Comparison of ENCODE assay signal across 1 cellular context in genomic region chr5:139439013-139439903, GRCh38.
TF ChIP-seq lines count a peak whose summit lies in the region.

Gene DNAJC18, minus strand, starts transcription at chr5:139439525. Its CDS starts 80 bp downstream, at chr5:139439445.

TF ChIP-seq in K562, 482 proteins besides CTCF, POLR2A, EP300 and RAD21 (continued from another document and continues in another):
- TF ChIP-seq IRF1 (CRISPR knock-in tag; IDR thresholded peaks at IDR 0.05; ENCODE audit: borderline replicate concordance) (no peak), ZBTB17 (CRISPR knock-in tag; IDR thresholded peaks at IDR 0.05) (peak; percentile 79), TRIM24 (IDR thresholded peaks at IDR 0.05) (no peak), RBM17 (IDR thresholded peaks at IDR 0.05; ENCODE audit: borderline replicate concordance, low read depth, low read length) (no peak), ZNF408 (CRISPR knock-in tag; IDR thresholded peaks at IDR 0.05; ENCODE audit: low read depth) (no peak), POU5F1 (IDR thresholded peaks at IDR 0.05; ENCODE audit: borderline replicate concordance, low read depth, low read length, partially characterized antibody) (peak; percentile 40), ETV1 (tag; conservative IDR thresholded peaks at IDR 0.05; ENCODE audit: low read depth) (no peak), PML (IDR thresholded peaks at IDR 0.05; ENCODE audit: low read length) (no peak), HNRNPH1 (optimal IDR thresholded peaks at IDR 0.05; ENCODE audit: low read depth, low read length) (no peak), BCL6 (CRISPR knock-in tag; IDR thresholded peaks at IDR 0.05) (no peak), ZNF639 (CRISPR knock-in tag; conservative IDR thresholded peaks at IDR 0.05 in 1 of 2, IDR thresholded peaks at IDR 0.05 in 1 of 2) (peak in 1 of 2 experiments; percentile 63; a peak in 1 of 4 replicates), PRMT5 (CRISPR knock-in tag; IDR thresholded peaks at IDR 0.05) (no peak), CBX2 (IDR thresholded peaks at IDR 0.05; ENCODE audit: insufficient read depth, low read length, poor library complexity, severe bottlenecking) (no peak), BACH1 (tag; IDR thresholded peaks at IDR 0.05) (no peak), NR2C1 (IDR thresholded peaks at IDR 0.05) (peak; percentile 71), NR2C1 (tag; IDR thresholded peaks at IDR 0.05) (peak; percentile 87), ZNF398 (CRISPR knock-in tag; IDR thresholded peaks at IDR 0.05) (no peak), SMAD2 (IDR thresholded peaks at IDR 0.05; ENCODE audit: low read depth, low read length) (no peak), CREB1 (IDR thresholded peaks at IDR 0.05) (no peak), CREB1 (CRISPR knock-in tag; IDR thresholded peaks at IDR 0.05) (peak; percentile 69; the same call in 1 of the 2 replicates), RAD51 (IDR thresholded peaks at IDR 0.05; ENCODE audit: borderline replicate concordance, low read depth) (no peak), TOE1 (IDR thresholded peaks at IDR 0.05; ENCODE audit: borderline replicate concordance) (0 out of 2 replicates have a peak, but pooled peaks have one; percentile 39), TOE1 (CRISPR knock-in tag; IDR thresholded peaks at IDR 0.05; ENCODE audit: borderline replicate concordance, low read depth) (no peak), KAT7 (CRISPR knock-in tag; IDR thresholded peaks at IDR 0.05; ENCODE audit: borderline replicate concordance) (0 out of 2 replicates have a peak, but pooled peaks have one; percentile 17), JUND (IDR thresholded peaks at IDR 0.05; ENCODE audit: borderline replicate concordance, low read depth, low read length) (no peak), JUND (tag; IDR thresholded peaks at IDR 0.05; ENCODE audit: borderline replicate concordance, low read depth, low read length) (peak; percentile 26; the same call in 1 of the 3 replicates), ZNF217 (CRISPR knock-in tag; IDR thresholded peaks at IDR 0.05) (no peak), ZNF23 (CRISPR knock-in tag; IDR thresholded peaks at IDR 0.05) (no peak), MAZ (CRISPR knock-in tag; conservative IDR thresholded peaks at IDR 0.05 in 1 of 2, IDR thresholded peaks at IDR 0.05 in 1 of 2) (peak; percentile 83 to 89), RB1 (IDR thresholded peaks at IDR 0.05; ENCODE audit: low read depth) (peak; percentile 14; the same call in 1 of the 2 replicates), ZNF740 (CRISPR knock-in tag; IDR thresholded peaks at IDR 0.05) (no peak), ZNF740 (tag; IDR thresholded peaks at IDR 0.05) (no peak), E2F6 (IDR thresholded peaks at IDR 0.05; ENCODE audit: borderline replicate concordance in 1 of 2, extremely low read depth in 1 of 2, insufficient read depth in 1 of 2, insufficient read length in 1 of 2, low read depth in 1 of 2, low read length in 1 of 2, poor library complexity in 1 of 2, severe bottlenecking in 1 of 2) (peak in 1 of 2 experiments; percentile 19), ELF1 (tag; IDR thresholded peaks at IDR 0.05) (no peak), ZNF280A (IDR thresholded peaks at IDR 0.05; ENCODE audit: low read depth, partially characterized antibody) (no peak), ZHX1 (conservative IDR thresholded peaks at IDR 0.05; ENCODE audit: low read length) (no peak), ZNF140 (CRISPR knock-in tag; IDR thresholded peaks at IDR 0.05) (no peak), VEZF1 (CRISPR knock-in tag; IDR thresholded peaks at IDR 0.05) (peak; percentile 84), STAT5B (CRISPR knock-in tag; IDR thresholded peaks at IDR 0.05) (no peak), HOXB6 (CRISPR knock-in tag; IDR thresholded peaks at IDR 0.05; ENCODE audit: borderline replicate concordance) (no peak), FIP1L1 (IDR thresholded peaks at IDR 0.05; ENCODE audit: low read depth, low read length, poor library complexity, severe bottlenecking) (no peak), HEY1 (CRISPR knock-in tag; IDR thresholded peaks at IDR 0.05; ENCODE audit: borderline replicate concordance) (no peak), NFATC3 (IDR thresholded peaks at IDR 0.05) (no peak), ZNF584 (CRISPR knock-in tag; IDR thresholded peaks at IDR 0.05; ENCODE audit: low read depth) (no peak), ASH1L (IDR thresholded peaks at IDR 0.05; ENCODE audit: borderline replicate concordance, low read depth, partially characterized antibody) (no peak), THRA (IDR thresholded peaks at IDR 0.05) (no peak), MTA3 (IDR thresholded peaks at IDR 0.05; ENCODE audit: borderline replicate concordance) (peak; percentile 75; the same call in 1 of the 2 replicates), FOXJ2 (tag; IDR thresholded peaks at IDR 0.05) (no peak), ZNF644 (tag; IDR thresholded peaks at IDR 0.05; ENCODE audit: low read depth) (no peak), TAF1 (IDR thresholded peaks at IDR 0.05; ENCODE audit: control insufficient read depth, extremely low read depth, insufficient read depth, low read length, severe bottlenecking) (no peak), CREB3L1 (IDR thresholded peaks at IDR 0.05; ENCODE audit: borderline replicate concordance, low read depth) (peak; percentile 71; the same call in 1 of the 2 replicates), EWSR1 (IDR thresholded peaks at IDR 0.05; ENCODE audit: borderline replicate concordance, low read depth, partially characterized antibody) (no peak), HDAC1 (IDR thresholded peaks at IDR 0.05) (peak in 1 of 2 experiments; percentile 78; a peak in 2 of 4 replicates), NFYB (IDR thresholded peaks at IDR 0.05; ENCODE audit: extremely low read depth, insufficient read length) (no peak), FOXK1 (CRISPR knock-in tag; IDR thresholded peaks at IDR 0.05; ENCODE audit: borderline replicate concordance) (no peak), NCOA6 (IDR thresholded peaks at IDR 0.05) (no peak), BRCA1 (IDR thresholded peaks at IDR 0.05) (no peak), BRCA1 (CRISPR knock-in tag; IDR thresholded peaks at IDR 0.05) (no peak), PTRF (tag; IDR thresholded peaks at IDR 0.05) (no peak), ZNF778 (CRISPR knock-in tag; IDR thresholded peaks at IDR 0.05) (no peak), RNF2 (IDR thresholded peaks at IDR 0.05) (no peak)
